8 cellular contexts compared by ENCODE assay signal in genomic region chr5:134003957-134004625, GRCh38. TPM values are rescaled to one million over a fixed set of nuclear protein-coding genes. Genes with fewer than 3 reads are reported as not detected.
A peak's percentile ranks its signal among the peaks of the same experiment; 100 is the strongest.
DNase-seq lines count a peak whose midpoint lies in the region; ATAC-seq and TF ChIP-seq lines count a peak whose summit lies in the region.

No MANE protein-coding gene starts in this region.

- H3K27me3 ChIP-seq in ascending aorta: no peaks in the 10 kb centered on the region
- H3K27me3 ChIP-seq in iPS DF 6.9 (ENCODE audit: control insufficient read depth, insufficient read depth, low read length): no peaks in the 10 kb centered on the region
- no peaks in the 10 kb centered on the region for H3K27me3 ChIP-seq in gastrocnemius medialis

- TF ChIP-seq POLR2A in gastrocnemius medialis (IDR thresholded peaks at IDR 0.05): peak in 1 of 2 donors; percentile 65

- H3K36me3 ChIP-seq in ascending aorta (no peaks in the 10 kb centered on the region), iPS DF 6.9 (ENCODE audit: control insufficient read depth, insufficient read depth, low read length) (no peaks in the 10 kb centered on the region), gastrocnemius medialis (no peaks in the 10 kb centered on the region)

- H3K4me1 ChIP-seq in ascending aorta: peaks cover 28 to 43% of the 10 kb centered on the region in 2 donors
- H3K4me1 ChIP-seq in iPS DF 6.9 (ENCODE audit: control insufficient read depth, insufficient read depth, low read length): peaks cover 8% of the 10 kb centered on the region
- H3K4me1 ChIP-seq in gastrocnemius medialis: peaks cover 53 to 58% of the 10 kb centered on the region in 2 donors

- in situ Hi-C loops in SK-MEL-5 (cut with HindIII; ENCODE audit: low pct_unique_long_range_greater_than_20kb, low sequenced_read_pairs): no loop called here
- in situ Hi-C loops in gastrocnemius medialis (cut with MboI; ENCODE audit: low sequenced_read_pairs in 4 of 4): no loop called here

- ATAC-seq in GM18519 (IDR thresholded peaks at IDR 0.05; ENCODE audit: low FRiP score, unreplicated experiment): peak; percentile 18
- peak; percentile 30 for ATAC-seq in HG03025 (IDR thresholded peaks at IDR 0.05; ENCODE audit: low FRiP score, unreplicated experiment)
- ATAC-seq in gastrocnemius medialis: peak; percentile 26 to 27

- peak overlapping the region; percentile 100 for H3K27ac ChIP-seq in ascending aorta
- H3K27ac ChIP-seq in iPS DF 6.9 (ENCODE audit: low read length): no peak overlapping the region
- H3K27ac ChIP-seq in gastrocnemius medialis: peak overlapping the region; percentile 91 to 100 (median 98)

- H3K4me3 ChIP-seq in ascending aorta: peak overlapping the region; percentile 97
- H3K4me3 ChIP-seq in iPS DF 6.9 (ENCODE audit: low read length): peak overlapping the region; percentile 67
- peak overlapping the region; percentile 72 to 96 (median 84) for H3K4me3 ChIP-seq in gastrocnemius medialis

- H3K9me3 ChIP-seq in ascending aorta: no peaks in the 10 kb centered on the region
- no peaks in the 10 kb centered on the region for H3K9me3 ChIP-seq in iPS DF 6.9 (ENCODE audit: control insufficient read depth, insufficient read depth, low read length)
- H3K9me3 ChIP-seq in gastrocnemius medialis: no peaks in the 10 kb centered on the region

- WGBS in iPS DF 6.9 (ENCODE audit: insufficient coverage, insufficient read length): no CpG with 5 or more reads among the region's 83 CpGs

- DNase-seq in 8988T (peak; percentile 39), SK-MEL-5 (ENCODE audit: low read depth, low spot score) (peak; percentile 25), ascending aorta (ENCODE audit: low spot score in 2 of 2) (peak in 1 of 2 donors; percentile 78), iPS DF 6.9 (ENCODE audit: low read depth, low spot score) (no peak), gastrocnemius medialis (peak; percentile 49 to 67), KG1 (lab: John Stamatoyannopoulos, UW) (no peak)

- intact Hi-C loops in ascending aorta (cut with DNase I) (loop anchor here (2.0 kb wide), 1 partner anchor 1041 kb away; the partner anchor contains the start of gene AFF4), gastrocnemius medialis (cut with DNase I; ENCODE audit: low total_unique reads) (loop anchor here (2.0 to 10.0 kb wide), 4 partner anchors 35 to 1629 kb away; partner anchors contain the start of genes C5orf15 and PPP2CA)

- no peak for TF ChIP-seq CTCF in ascending aorta (IDR thresholded peaks at IDR 0.05)
- peak in 1 of 5 experiments; percentile 16 for TF ChIP-seq CTCF in gastrocnemius medialis (IDR thresholded peaks at IDR 0.05 in 4 of 5, conservative IDR thresholded peaks at IDR 0.05 in 1 of 5)

RNA-seq across cellular contexts. Expression of gene VDAC1, which starts 0.7 kb away (rescaled TPM):
- 566 and 620 TPM in 2 replicates for total RNA-seq in SK-MEL-5 (2014; rRNA removed; shearing (Covaris generic))
- polyA plus RNA-seq in SK-MEL-5 (2015; cell fraction: cytosol; rRNA removed): 466 and 549 TPM in 2 replicates
- 181 and 183 TPM in 2 replicates for polyA plus RNA-seq in SK-MEL-5 (2015; cell fraction: nucleus; rRNA removed)
- total RNA-seq in ascending aorta (50.2 TPM), gastrocnemius medialis (100 to 1,000 TPM; 412 to 611 (median 495) TPM)

RNA-seq across cellular contexts. Expression of gene C5orf15, which starts 35.7 kb away (rescaled TPM):
- 108 and 121 TPM in 2 replicates for total RNA-seq in SK-MEL-5 (2014; rRNA removed; shearing (Covaris generic))
- polyA plus RNA-seq in SK-MEL-5 (2015; cell fraction: cytosol; rRNA removed): 123 and 153 TPM in 2 replicates
- 59.1 and 60.0 TPM in 2 replicates for polyA plus RNA-seq in SK-MEL-5 (2015; cell fraction: nucleus; rRNA removed)
- total RNA-seq in ascending aorta (177 TPM), gastrocnemius medialis (10 to 100 TPM; 18.7 to 30.3 (median 24.4) TPM)

Comparison
In these comparisons a context has a peak if more than half of its experiments do, and no peak if none do; other contexts are left out.
1. DNase-seq: peak in 8988T (single experiment), SK-MEL-5 (single experiment) and gastrocnemius medialis (2 of 2); none in iPS DF 6.9 (single experiment) and KG1 (single experiment).
2. Peak in every context shown above with its lines, with median percentiles within 50 percentile points of each other: ATAC-seq and H3K4me3 ChIP-seq.